In the genomic region with DNA sequence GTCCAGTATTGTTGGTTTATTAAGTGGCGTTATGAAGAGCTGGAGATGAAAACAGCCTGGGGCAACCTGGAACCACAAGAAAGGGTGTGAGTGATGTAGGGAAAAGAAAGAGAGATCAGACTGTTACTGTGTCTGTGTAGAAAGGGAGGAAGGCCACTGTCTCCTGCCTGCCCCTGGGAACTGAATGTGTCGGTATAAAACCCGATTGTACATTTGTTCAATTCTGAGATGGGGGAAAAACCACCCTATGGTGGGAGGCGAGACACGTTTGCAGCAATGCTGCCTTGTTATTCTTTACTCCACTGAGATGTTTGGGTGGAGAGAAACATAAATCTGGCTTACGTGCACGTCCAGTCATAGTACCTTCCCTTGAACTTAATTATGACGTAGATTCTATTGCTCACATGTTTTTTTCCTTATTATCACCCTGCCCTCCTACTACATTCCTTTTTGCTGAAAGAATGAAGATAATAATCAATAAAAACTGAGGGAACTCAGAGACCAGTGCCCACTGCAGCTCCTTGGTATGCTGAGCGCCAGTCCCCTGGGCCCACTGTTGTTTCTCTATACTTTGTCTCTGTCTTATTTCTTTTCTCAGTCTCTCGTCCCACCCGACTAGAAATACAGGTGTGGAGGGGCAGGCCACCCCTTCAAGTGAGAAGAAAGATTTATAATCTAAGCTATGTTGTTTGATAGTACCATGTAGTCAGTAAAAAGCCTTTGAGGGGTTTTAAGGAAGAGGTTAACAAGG, we compare ENCODE assay signal across 13 cellular contexts. TPM values are rescaled to one million over a fixed set of nuclear protein-coding genes. Genes with fewer than 3 reads are reported as not detected.
A peak's percentile ranks its signal among the peaks of the same experiment; 100 is the strongest.
DNase-seq lines count a peak whose midpoint lies in the region; ATAC-seq, FAIRE-seq and TF ChIP-seq lines count a peak whose summit lies in the region.
"Not testable (repeated sequence)": the region's sequence is repeated elsewhere in the genome, so short reads cannot be mapped to it uniquely, and the experiment has no call there.
"Had no signal": no experiment of that assay in that cellular context is flagged by ENCODE, and none has a peak within 500 bp of the region (broad histone marks: within the 10 kb centered on the region; RNA-seq: fewer than 3 reads in every experiment).

No MANE protein-coding gene starts in this region.

- CTCF ChIA-PET in activated B cell treated with CpG ODN at 0.5 μM for 24 hours (lab: Charles Lee), result not testable (repeated sequence)
- CTCF ChIA-PET in GM12878 (lab: Yijun Ruan, JAX), result interaction anchor here (1.0 to 2.0 kb wide), 5 partner anchors 10 to 30 kb away, joined by 3 to 7 read pairs (median 5); no protein-coding TSS in a partner anchor

- not testable (repeated sequence) for H3K4me1 ChIP-seq in GM23338 (ENCODE audit: insufficient read depth); GM12878 (ENCODE audit: control insufficient read depth, insufficient read depth, low read length)
- H3K4me1 ChIP-seq in OCI-LY1 (ENCODE audit: insufficient read depth, low read length, severe bottlenecking) (peaks cover 100% of the 10 kb centered on the region), foreskin keratinocyte (peaks cover 44% of the 10 kb centered on the region), spleen (peaks cover 0 to 54% (median 21%) of the 10 kb centered on the region in 6 donors)

- not testable (repeated sequence) for H3K9me2 ChIP-seq in GM23338 (ENCODE audit: insufficient read depth); OCI-LY1 (ENCODE audit: low read depth, low read length)

- not testable (repeated sequence) for H3K79me2 ChIP-seq in GM23338 (replicated peaks; ENCODE audit: insufficient read depth); GM12878 (ENCODE audit: control insufficient read depth, insufficient read depth, low read length)
- peaks cover 16% of the 10 kb centered on the region for H3K79me2 ChIP-seq in OCI-LY1 (ENCODE audit: insufficient read depth, low read length)

- in situ Hi-C loops in GM12878 (cut with MboI), result not testable (repeated sequence)

- not testable (repeated sequence) for H4K20me1 ChIP-seq in GM23338 (replicated peaks; ENCODE audit: insufficient read depth); OCI-LY1 (ENCODE audit: insufficient read depth, low read length); GM12878 (ENCODE audit: control insufficient read depth, insufficient read depth)

- not testable (repeated sequence) for H3F3A ChIP-seq in GM23338 (replicated peaks; ENCODE audit: low read depth)
- H3F3A ChIP-seq in OCI-LY1 (ENCODE audit: insufficient read depth, low read length), result peaks cover 20% of the 10 kb centered on the region

- H3K4me3 ChIP-seq in GM23338, GM12878, spleen: not testable (repeated sequence)
- peak overlapping the region; percentile 12 for H3K4me3 ChIP-seq in OCI-LY1 (ENCODE audit: low read depth, low read length, poor library complexity, severe bottlenecking)

- TF ChIP-seq EP300 in GM12878 (IDR thresholded peaks at IDR 0.05; ENCODE audit: borderline replicate concordance in 1 of 2, control insufficient read depth in 1 of 2, low read depth in 2 of 2, low read length in 2 of 2), result not testable (repeated sequence)

- intact Hi-C loops in activated B cell treated with CpG ODN at 0.5 μM for 24 hours (cut with micrococcal nuclease) (loop anchor here (1.0 kb wide), 1 partner anchor 29 kb away; no protein-coding TSS in a partner anchor), GM12878 (cut with micrococcal nuclease; ENCODE audit: unreplicated experiment) (loop anchor here (1.0 to 10.0 kb wide), 2 partner anchors 30 to 280 kb away; a partner anchor contains a TSS)
- intact Hi-C loops in spleen (cut with DNase I; ENCODE audit: low total_unique reads), result not testable (repeated sequence)

- TF ChIP-seq POLR2A in GM12878 (IDR thresholded peaks at IDR 0.05; ENCODE audit: low read depth, low read length); spleen (IDR thresholded peaks at IDR 0.05): not testable (repeated sequence)

- DNase-seq in GM23338 (ENCODE audit: low spot score); activated B cell treated with CpG ODN at 0.5 μM for 24 hours; GM12878 (ENCODE audit: low read depth, low spot score); foreskin keratinocyte; spleen: not testable (repeated sequence)
- DNase-seq in naive thymus-derived CD8-positive, alpha-beta T cell, result peak in 9 of 10 donors; percentile 32 to 89 (median 79)

- not testable (repeated sequence) for H3K27ac Mint-ChIP-seq in GM23338
- H3K27ac Mint-ChIP-seq in activated B cell treated with CpG ODN at 0.5 μM for 24 hours, result peak overlapping the region; percentile 74
- peak overlapping the region; percentile 97 to 100 (median 99) for H3K27ac Mint-ChIP-seq in naive thymus-derived CD8-positive, alpha-beta T cell

- not testable (repeated sequence) for FAIRE-seq in GM12878 (lab: Jason Lieb, UNC)

- not testable (repeated sequence) for H3K4me3 Mint-ChIP-seq in GM23338, activated B cell treated with CpG ODN at 0.5 μM for 24 hours
- peak overlapping the region; percentile 63 to 91 (median 83) for H3K4me3 Mint-ChIP-seq in naive thymus-derived CD8-positive, alpha-beta T cell

- POLR2A ChIA-PET in activated B cell treated with CpG ODN at 0.5 μM for 24 hours (lab: Charles Lee), result not testable (repeated sequence)
- POLR2A ChIA-PET in GM12878 (lab: Charles Lee), result interaction anchor here (0.6 to 3.2 kb wide), 2 partner anchors 29 to 51 kb away, joined by 3 to 20 read pairs; no protein-coding TSS in a partner anchor
- POLR2A ChIA-PET in naive thymus-derived CD8-positive, alpha-beta T cell (lab: Charles Lee), result interaction anchor here (0.8 to 5.2 kb wide), 13 partner anchors 9 to 164 kb away, joined by 3 to 35 read pairs (median 6); a partner anchor contains a TSS

- H3K36me3 ChIP-seq in GM23338 (ENCODE audit: insufficient read depth); GM12878 (ENCODE audit: control insufficient read depth in 2 of 2, insufficient read depth in 2 of 2, low read length in 1 of 2); spleen: not testable (repeated sequence)
- H3K36me3 ChIP-seq in OCI-LY1 (ENCODE audit: insufficient read depth, low read length), result peaks cover 17% of the 10 kb centered on the region

- not testable (repeated sequence) for H3K36me3 Mint-ChIP-seq in GM23338 (ENCODE audit: low read depth); activated B cell treated with CpG ODN at 0.5 μM for 24 hours (ENCODE audit: low read depth)
- H3K36me3 Mint-ChIP-seq in naive thymus-derived CD8-positive, alpha-beta T cell, result peaks cover 2 to 12% (median 7%) of the 10 kb centered on the region in 3 donors

- H3K27me3 Mint-ChIP-seq in GM23338 (ENCODE audit: insufficient read depth, low read depth, poor library complexity); naive thymus-derived CD8-positive, alpha-beta T cell: not testable (repeated sequence)
- H3K27me3 Mint-ChIP-seq in activated B cell treated with CpG ODN at 0.5 μM for 24 hours, result peaks cover 15% of the 10 kb centered on the region

- H2AFZ ChIP-seq in GM23338 (peak overlapping the region; percentile 60), GM12878 (ENCODE audit: control insufficient read depth, low read depth, low read length) (peak overlapping the region; percentile 59; the same call in 1 of the 2 replicates)
- not testable (repeated sequence) for H2AFZ ChIP-seq in OCI-LY1 (ENCODE audit: low read length)

- RAD21 ChIA-PET in GM12878 (lab: Charles Lee; ENCODE audit: unreplicated experiment), result interaction anchor here (1.6 to 6.7 kb wide), 2 partner anchors 17 to 30 kb away, joined by 4 to 75 read pairs; no protein-coding TSS in a partner anchor

- WGBS in GM12878 (ENCODE audit: insufficient coverage, insufficient replicate concordance, low lambda C conversion rate, missing lambda C conversion rate), result 65% methylated on average over 8 of the region's 11 CpGs
- WGBS in spleen, 5 donors, result 65 to 80% (median 74%) methylated on average over 11 of the region's 11 CpGs

- H3K27me3 ChIP-seq in GM23338 (ENCODE audit: insufficient read depth); OCI-LY1 (ENCODE audit: insufficient read depth, low read length); GM12878 (replicated peaks in 1 of 2; ENCODE audit: control insufficient read depth in 2 of 2, insufficient read depth in 2 of 2, low read length in 1 of 2); foreskin keratinocyte; spleen (replicated peaks in 1 of 7): not testable (repeated sequence)

- not testable (repeated sequence) for H3K9me3 Mint-ChIP-seq in GM23338; activated B cell treated with CpG ODN at 0.5 μM for 24 hours; naive thymus-derived CD8-positive, alpha-beta T cell

- H3K9ac ChIP-seq in OCI-LY1 (ENCODE audit: low read length), result peak overlapping the region; percentile 75
- not testable (repeated sequence) for H3K9ac ChIP-seq in GM12878 (ENCODE audit: control insufficient read depth, insufficient read depth, low read length)

- ATAC-seq in GM23338; activated B cell treated with CpG ODN at 0.5 μM for 24 hours (ENCODE audit: low read depth); GM12878: not testable (repeated sequence)
- ATAC-seq in foreskin keratinocyte, result peak; percentile 43
- ATAC-seq in naive thymus-derived CD8-positive, alpha-beta T cell, result peak; percentile 46 to 61

- not testable (repeated sequence) for H3K4me2 ChIP-seq in GM23338
- H3K4me2 ChIP-seq in OCI-LY1 (ENCODE audit: low read length), result peak overlapping the region; percentile 81
- H3K4me2 ChIP-seq in GM12878 (ENCODE audit: control insufficient read depth, insufficient read depth), result peak overlapping the region; percentile 56

- TF ChIP-seq RAD21 in GM12878 (IDR thresholded peaks at IDR 0.05; ENCODE audit: insufficient read depth, low read depth, low read length), result not testable (repeated sequence)

- not testable (repeated sequence) for H3K9me3 ChIP-seq in OCI-LY1 (ENCODE audit: low read length); GM12878 (replicated peaks; ENCODE audit: control insufficient read depth, insufficient read depth, low read length); spleen

- SMC1A ChIA-PET in GM12878 (lab: Charles Lee; ENCODE audit: uncharacterized antibody, unreplicated experiment), result interaction anchor here (0.6 to 4.1 kb wide), 6 partner anchors 8 to 29 kb away, joined by 3 to 41 read pairs (median 4); no protein-coding TSS in a partner anchor

- not testable (repeated sequence) for H3K27ac ChIP-seq in GM23338 (ENCODE audit: low read depth)
- H3K27ac ChIP-seq in OCI-LY1 (ENCODE audit: low read depth, low read length, poor library complexity, severe bottlenecking) (peak overlapping the region; percentile 97), GM12878 (ENCODE audit: control insufficient read depth, insufficient read depth) (peak overlapping the region; percentile 43; the same call in 1 of the 2 replicates), foreskin keratinocyte (peak overlapping the region; percentile 87), spleen (peak overlapping the region in 7 of 8 donors; percentile 30 to 75 (median 45))

- H3K4me1 Mint-ChIP-seq in GM23338, result not testable (repeated sequence)
- H3K4me1 Mint-ChIP-seq in activated B cell treated with CpG ODN at 0.5 μM for 24 hours, result peaks cover 38% of the 10 kb centered on the region
- peaks cover 33 to 79% (median 68%) of the 10 kb centered on the region in 4 donors for H3K4me1 Mint-ChIP-seq in naive thymus-derived CD8-positive, alpha-beta T cell

- TF ChIP-seq CTCF in GM23338 (conservative IDR thresholded peaks at IDR 0.05; ENCODE audit: low read depth in 2 of 2); OCI-LY1 (IDR thresholded peaks at IDR 0.05; ENCODE audit: low read length); activated B cell treated with CpG ODN at 0.5 μM for 24 hours (IDR thresholded peaks at IDR 0.05); GM12878 (IDR thresholded peaks at IDR 0.05 in 2 of 3, conservative IDR thresholded peaks at IDR 0.05 in 1 of 3; ENCODE audit: control insufficient read depth in 2 of 3, extremely low read depth in 1 of 3, insufficient read depth in 1 of 3, low read depth in 3 of 3, low read length in 3 of 3); foreskin keratinocyte (conservative IDR thresholded peaks at IDR 0.05); spleen (IDR thresholded peaks at IDR 0.05 in 8 of 11, conservative IDR thresholded peaks at IDR 0.05 in 3 of 11): not testable (repeated sequence)

- not testable (repeated sequence) for BruUV-seq in GM12878 (replicated peaks; lab: Mats Ljungman, UMichigan)

RNA-seq across cellular contexts. Expression of a gene that starts 4.9 kb away (rescaled TPM):
- total RNA-seq in GM23338 (2014; rRNA removed; shearing (Covaris generic)), result not detected in 2 replicates
- polyA plus RNA-seq in GM23338 (2016; fragmentation: Nextera tagmentation; extraction: Ambion mirVana) (not detected in 2 replicates), GM12878 (2011; rRNA removed) (0.24 and 0.31 TPM in 2 replicates), GM12878 (2014; fragmentation: Illumina TruSeq; extraction: Trizol) (1.9 and 2.8 TPM in 2 replicates), GM12878 (2014; fragmentation: Nextera tagmentation; extraction: Ambion mirVana) (1 to 10 TPM in 1 of 2 experiments, under 1 TPM in 1; 0.88 to 1.5 TPM), GM12878 (2014; rRNA removed) (0.61 and 2.0 TPM in 2 replicates), GM12878 (2016; fragmentation: Nextera tagmentation; extraction: Ambion mirVana) (under 1 TPM; 0.27 to 0.28 TPM), foreskin keratinocyte (not detected in 2 replicates), spleen (10 to 100 TPM; 12.3 to 78.1 (median 45.9) TPM)
- total RNA-seq in activated B cell treated with CpG ODN at 0.5 μM for 24 hours (0.56 and 0.98 TPM in 2 replicates), GM12878 (2014; rRNA removed) (0.96 and 1.6 TPM in 2 replicates), GM12878 (2014; rRNA removed; fragmentation: Illumina TruSeq; extraction: Trizol) (1.0 and 2.4 TPM in 2 replicates), GM12878 (2021) (0.64 and 1.2 TPM in 2 replicates), foreskin keratinocyte (not detected in 2 replicates), spleen (10 to 100 TPM; 30.5 to 64.6 (median 39.9) TPM)
- not detected in 2 replicates for total RNA-seq in GM12878 (2013; cell fraction: nucleolus; rRNA removed)
- not detected for polyA plus RNA-seq in GM12878 (2011; ENCODE audit: low read depth)
- 0.04 and 0.15 TPM in 2 replicates for polyA plus RNA-seq in GM12878 (2011; cell fraction: cytosol; rRNA removed)
- polyA plus RNA-seq in GM12878 (2011; cell fraction: nucleus; rRNA removed), result 0.28 and 0.33 TPM in 2 replicates
- 0.08 and 0.16 TPM in 2 replicates for polyA plus RNA-seq in GM12878 (2012)
- 0.26 TPM in 1 of 2 replicates, not detected in the other for polyA minus RNA-seq in GM12878 (2011; rRNA and poly(A)+ RNA removed)
- 1.8 TPM in 1 of 2 replicates, not detected in the other for polyA minus RNA-seq in GM12878 (2011; cell fraction: cytosol; rRNA and poly(A)+ RNA removed)
- not detected in 2 replicates for polyA minus RNA-seq in GM12878 (2011; cell fraction: nucleus; rRNA and poly(A)+ RNA removed)
- total RNA-seq in naive thymus-derived CD8-positive, alpha-beta T cell, result 100 to 1,000 TPM; 792 to 865 TPM
- 100 to 1,000 TPM; 525 to 619 (median 611) TPM for polyA plus RNA-seq in naive thymus-derived CD8-positive, alpha-beta T cell
- polyA plus RNA-seq: BJ had no signal

RNA-seq across cellular contexts. Expression of a gene that starts 14.9 kb away (rescaled TPM):
- total RNA-seq in GM23338 (2014; rRNA removed; shearing (Covaris generic)), result not detected in 2 replicates
- polyA plus RNA-seq in GM23338 (2016; fragmentation: Nextera tagmentation; extraction: Ambion mirVana) (not detected in 2 replicates), GM12878 (2011; rRNA removed) (not detected in 2 replicates), GM12878 (2014; fragmentation: Illumina TruSeq; extraction: Trizol) (0.07 TPM in 1 of 2 replicates, not detected in the other), GM12878 (2014; fragmentation: Nextera tagmentation; extraction: Ambion mirVana) (under 1 TPM in 1 of 2 experiments, not detected in 1; 0.34 TPM), GM12878 (2014; rRNA removed) (not detected in 2 replicates), GM12878 (2016; fragmentation: Nextera tagmentation; extraction: Ambion mirVana) (not detected), foreskin keratinocyte (not detected in 2 replicates), spleen (under 1 TPM; 0.22 to 0.52 (median 0.28) TPM)
- total RNA-seq in activated B cell treated with CpG ODN at 0.5 μM for 24 hours (not detected in 2 replicates), GM12878 (2014; rRNA removed) (not detected in 2 replicates), GM12878 (2014; rRNA removed; fragmentation: Illumina TruSeq; extraction: Trizol) (not detected in 2 replicates), GM12878 (2021) (not detected in 2 replicates), foreskin keratinocyte (not detected in 2 replicates), spleen (10 to 100 TPM in 3 of 7 donors, 1 to 10 TPM in 4; 4.1 to 14.6 (median 6.7) TPM)
- not detected in 2 replicates for total RNA-seq in GM12878 (2013; cell fraction: nucleolus; rRNA removed)
- polyA plus RNA-seq in GM12878 (2011; ENCODE audit: low read depth), result not detected
- polyA plus RNA-seq in GM12878 (2011; cell fraction: cytosol; rRNA removed), result not detected in 2 replicates
- polyA plus RNA-seq in GM12878 (2011; cell fraction: nucleus; rRNA removed), result 0.13 TPM in 1 of 2 replicates, not detected in the other
- not detected in 2 replicates for polyA plus RNA-seq in GM12878 (2012)
- not detected in 2 replicates for polyA minus RNA-seq in GM12878 (2011; rRNA and poly(A)+ RNA removed)
- polyA minus RNA-seq in GM12878 (2011; cell fraction: cytosol; rRNA and poly(A)+ RNA removed), result not detected in 2 replicates
- polyA minus RNA-seq in GM12878 (2011; cell fraction: nucleus; rRNA and poly(A)+ RNA removed), result 0.24 TPM in 1 of 2 replicates, not detected in the other
- 10 to 100 TPM; 55.4 to 57.6 TPM for total RNA-seq in naive thymus-derived CD8-positive, alpha-beta T cell
- polyA plus RNA-seq in naive thymus-derived CD8-positive, alpha-beta T cell, result 10 to 100 TPM in 2 of 3 donors, 1 to 10 TPM in 1; 1.3 to 31.8 (median 13.6) TPM
- total RNA-seq: activated T-helper 17 cell treated with anti-CD3 and anti-CD28 coated beads, Interleukin-2, amount 50 U/mL, for 72 hours; adrenal gland; cardiac septum had no signal
- polyA plus RNA-seq: BJ, heart right ventricle had no signal

RNA-seq across cellular contexts. Expression of a gene that starts 25.7 kb away (rescaled TPM):
- not detected in 2 replicates for total RNA-seq in GM23338 (2014; rRNA removed; shearing (Covaris generic))
- polyA plus RNA-seq in GM23338 (2016; fragmentation: Nextera tagmentation; extraction: Ambion mirVana) (not detected in 2 replicates), GM12878 (2011; rRNA removed) (not detected in 2 replicates), GM12878 (2014; fragmentation: Illumina TruSeq; extraction: Trizol) (0.09 TPM in 1 of 2 replicates, not detected in the other), GM12878 (2014; fragmentation: Nextera tagmentation; extraction: Ambion mirVana) (under 1 TPM in 1 of 2 experiments, not detected in 1; 0.09 TPM), GM12878 (2014; rRNA removed) (not detected in 2 replicates), GM12878 (2016; fragmentation: Nextera tagmentation; extraction: Ambion mirVana) (not detected), foreskin keratinocyte (not detected in 2 replicates), spleen (1 to 10 TPM in 1 of 3 donors, under 1 TPM in 2; 0.13 to 2.7 (median 0.98) TPM)
- total RNA-seq in activated B cell treated with CpG ODN at 0.5 μM for 24 hours (not detected in 2 replicates), GM12878 (2014; rRNA removed) (0.60 TPM in 1 of 2 replicates, not detected in the other), GM12878 (2014; rRNA removed; fragmentation: Illumina TruSeq; extraction: Trizol) (0.22 TPM in 1 of 2 replicates, not detected in the other), GM12878 (2021) (not detected in 2 replicates), foreskin keratinocyte (not detected in 2 replicates), spleen (1 to 10 TPM in 6 of 7 donors, under 1 TPM in 1; 0.76 to 5.8 (median 2.4) TPM)
- total RNA-seq in GM12878 (2013; cell fraction: nucleolus; rRNA removed), result not detected in 2 replicates
- not detected for polyA plus RNA-seq in GM12878 (2011; ENCODE audit: low read depth)
- not detected in 2 replicates for polyA plus RNA-seq in GM12878 (2011; cell fraction: cytosol; rRNA removed)
- polyA plus RNA-seq in GM12878 (2011; cell fraction: nucleus; rRNA removed), result not detected in 2 replicates
- not detected in 2 replicates for polyA plus RNA-seq in GM12878 (2012)
- not detected in 2 replicates for polyA minus RNA-seq in GM12878 (2011; rRNA and poly(A)+ RNA removed)
- polyA minus RNA-seq in GM12878 (2011; cell fraction: cytosol; rRNA and poly(A)+ RNA removed), result not detected in 2 replicates
- polyA minus RNA-seq in GM12878 (2011; cell fraction: nucleus; rRNA and poly(A)+ RNA removed), result not detected in 2 replicates
- 1 to 10 TPM; 3.2 to 4.6 TPM for total RNA-seq in naive thymus-derived CD8-positive, alpha-beta T cell
- polyA plus RNA-seq in naive thymus-derived CD8-positive, alpha-beta T cell, result 1 to 10 TPM; 2.2 to 6.4 (median 3.9) TPM
- total RNA-seq: activated T-helper 17 cell treated with anti-CD3 and anti-CD28 coated beads, Interleukin-2, amount 50 U/mL, for 72 hours; adrenal gland; cardiac septum; subcutaneous adipose tissue had no signal
- polyA plus RNA-seq: BJ had no signal

RNA-seq across cellular contexts. Expression of a gene that starts 41.1 kb away (rescaled TPM):
- total RNA-seq in GM23338 (2014; rRNA removed; shearing (Covaris generic)), result not detected in 2 replicates
- not detected in 2 replicates for polyA plus RNA-seq in GM23338 (2016; fragmentation: Nextera tagmentation; extraction: Ambion mirVana)
- total RNA-seq in activated B cell treated with CpG ODN at 0.5 μM for 24 hours, result not detected in 2 replicates
- 0.54 and 1.2 TPM in 2 replicates for total RNA-seq in GM12878 (2013; cell fraction: nucleolus; rRNA removed)
- not detected in 2 replicates for total RNA-seq in GM12878 (2014; rRNA removed)
- total RNA-seq in GM12878 (2014; rRNA removed; fragmentation: Illumina TruSeq; extraction: Trizol), result 0.40 TPM in 1 of 2 replicates, not detected in the other
- 0.43 TPM in 1 of 2 replicates, not detected in the other for total RNA-seq in GM12878 (2021)
- polyA plus RNA-seq in GM12878 (2011; ENCODE audit: low read depth), result not detected
- polyA plus RNA-seq in GM12878 (2011; rRNA removed), result 0.19 TPM in 1 of 2 replicates, not detected in the other
- not detected in 2 replicates for polyA plus RNA-seq in GM12878 (2011; cell fraction: cytosol; rRNA removed)
- polyA plus RNA-seq in GM12878 (2011; cell fraction: nucleus; rRNA removed), result 0.10 and 0.12 TPM in 2 replicates
- not detected in 2 replicates for polyA plus RNA-seq in GM12878 (2012)
- 0.15 and 0.51 TPM in 2 replicates for polyA plus RNA-seq in GM12878 (2014; fragmentation: Illumina TruSeq; extraction: Trizol)
- under 1 TPM; 0.16 to 0.20 TPM for polyA plus RNA-seq in GM12878 (2014; fragmentation: Nextera tagmentation; extraction: Ambion mirVana)
- polyA plus RNA-seq in GM12878 (2014; rRNA removed), result not detected in 2 replicates
- under 1 TPM in 1 of 2 experiments, not detected in 1; 0.35 TPM for polyA plus RNA-seq in GM12878 (2016; fragmentation: Nextera tagmentation; extraction: Ambion mirVana)
- polyA minus RNA-seq in GM12878 (2011; rRNA and poly(A)+ RNA removed), result not detected in 2 replicates
- polyA minus RNA-seq in GM12878 (2011; cell fraction: cytosol; rRNA and poly(A)+ RNA removed), result 3.4 and 5.5 TPM in 2 replicates
- polyA minus RNA-seq in GM12878 (2011; cell fraction: nucleus; rRNA and poly(A)+ RNA removed), result not detected in 2 replicates
- total RNA-seq in foreskin keratinocyte, result not detected in 2 replicates
- polyA plus RNA-seq in foreskin keratinocyte, result not detected in 2 replicates
- total RNA-seq in naive thymus-derived CD8-positive, alpha-beta T cell, result 1 to 10 TPM; 1.9 to 3.6 TPM
- polyA plus RNA-seq in naive thymus-derived CD8-positive, alpha-beta T cell, result 10 to 100 TPM in 1 of 3 donors, under 1 TPM in 2; 0.62 to 25.0 (median 0.76) TPM
- 10 to 100 TPM in 2 of 7 donors, 1 to 10 TPM in 5; 2.6 to 20.8 (median 5.0) TPM for total RNA-seq in spleen
- polyA plus RNA-seq in spleen, result 1 to 10 TPM; 1.4 to 1.9 (median 1.5) TPM
- total RNA-seq: activated T-helper 17 cell treated with anti-CD3 and anti-CD28 coated beads, Interleukin-2, amount 50 U/mL, for 72 hours; cardiac septum had no signal
- polyA plus RNA-seq: adrenal gland, BJ had no signal

RNA-seq across cellular contexts. Expression of a gene that starts 58.5 kb away (rescaled TPM):
- total RNA-seq in GM23338 (2014; rRNA removed; shearing (Covaris generic)), result not detected in 2 replicates
- polyA plus RNA-seq in GM23338 (2016; fragmentation: Nextera tagmentation; extraction: Ambion mirVana), result not detected in 2 replicates
- total RNA-seq in activated B cell treated with CpG ODN at 0.5 μM for 24 hours, result not detected in 2 replicates
- total RNA-seq in GM12878 (2013; cell fraction: nucleolus; rRNA removed), result 1.3 TPM in 1 of 2 replicates, not detected in the other
- 0.11 TPM in 2 replicates for total RNA-seq in GM12878 (2014; rRNA removed)
- total RNA-seq in GM12878 (2014; rRNA removed; fragmentation: Illumina TruSeq; extraction: Trizol), result 0.09 and 0.55 TPM in 2 replicates
- total RNA-seq in GM12878 (2021), result not detected in 2 replicates
- polyA plus RNA-seq in GM12878 (2011; ENCODE audit: low read depth), result not detected
- polyA plus RNA-seq in GM12878 (2011; rRNA removed), result 0.04 and 0.20 TPM in 2 replicates
- polyA plus RNA-seq in GM12878 (2011; cell fraction: cytosol; rRNA removed), result not detected in 2 replicates
- polyA plus RNA-seq in GM12878 (2011; cell fraction: nucleus; rRNA removed), result not detected in 2 replicates
- polyA plus RNA-seq in GM12878 (2012), result 0.13 TPM in 1 of 2 replicates, not detected in the other
- 0.17 and 0.56 TPM in 2 replicates for polyA plus RNA-seq in GM12878 (2014; fragmentation: Illumina TruSeq; extraction: Trizol)
- polyA plus RNA-seq in GM12878 (2014; fragmentation: Nextera tagmentation; extraction: Ambion mirVana), result under 1 TPM; 0.15 to 0.60 TPM
- polyA plus RNA-seq in GM12878 (2014; rRNA removed), result 0.05 and 0.33 TPM in 2 replicates
- polyA plus RNA-seq in GM12878 (2016; fragmentation: Nextera tagmentation; extraction: Ambion mirVana), result under 1 TPM; 0.23 to 0.25 TPM
- not detected in 2 replicates for polyA minus RNA-seq in GM12878 (2011; rRNA and poly(A)+ RNA removed)
- not detected in 2 replicates for polyA minus RNA-seq in GM12878 (2011; cell fraction: cytosol; rRNA and poly(A)+ RNA removed)
- 0.48 TPM in 1 of 2 replicates, not detected in the other for polyA minus RNA-seq in GM12878 (2011; cell fraction: nucleus; rRNA and poly(A)+ RNA removed)
- not detected in 2 replicates for total RNA-seq in foreskin keratinocyte
- not detected in 2 replicates for polyA plus RNA-seq in foreskin keratinocyte
- total RNA-seq in naive thymus-derived CD8-positive, alpha-beta T cell, result 1 to 10 TPM; 4.4 TPM
- 1 to 10 TPM in 1 of 3 donors, under 1 TPM in 2; 0.32 to 1.1 (median 0.91) TPM for polyA plus RNA-seq in naive thymus-derived CD8-positive, alpha-beta T cell
- total RNA-seq in spleen, result 10 to 100 TPM in 1 of 7 donors, 1 to 10 TPM in 6; 1.5 to 11.0 (median 4.6) TPM
- polyA plus RNA-seq in spleen, result 1 to 10 TPM in 2 of 3 donors, under 1 TPM in 1; 0.77 to 2.3 (median 2.1) TPM
- polyA plus RNA-seq: BJ had no signal

Comparison
In these comparisons a context has a peak if more than half of its experiments do, and no peak if none do; other contexts are left out.
1. RNA of a gene that starts 4.9 kb away (total RNA-seq): 792 to 865 TPM in naive thymus-derived CD8-positive, alpha-beta T cell and 30.5 to 64.6 TPM in spleen; 0.64 to 2.4 TPM in GM12878, 0.56 to 0.98 TPM in activated B cell treated with CpG ODN at 0.5 μM for 24 hours, not detected in GM23338 and not detected in foreskin keratinocyte; every median in the first group is over 4 times any median in the second.